Comparison of ENCODE assay signal across 1 cellular context in genomic region chr22:37658133-37659065, GRCh38.
TF ChIP-seq lines count a peak whose summit lies in the region.

TSS of gene PDXP (plus strand) at chr22:37658723. CDS start at chr22:37658783, 60 bp downstream.

TF ChIP-seq in HCT116, 20 proteins besides CTCF, POLR2A, EP300 and RAD21 (continued from another document):
- TF ChIP-seq TCF7L2 (IDR thresholded peaks at IDR 0.05; ENCODE audit: borderline replicate concordance, extremely low read depth, insufficient read depth, insufficient read length): peak; percentile 10
- TF ChIP-seq CBX3 (IDR thresholded peaks at IDR 0.05; ENCODE audit: low read depth): no peak
- no peak for TF ChIP-seq EGR1 (IDR thresholded peaks at IDR 0.05; ENCODE audit: low read depth)
- TF ChIP-seq SIN3A (IDR thresholded peaks at IDR 0.05; ENCODE audit: low read depth): peak; percentile 67; the same call in 1 of the 2 replicates
- TF ChIP-seq SRF (IDR thresholded peaks at IDR 0.05; ENCODE audit: low read depth): no peak
- TF ChIP-seq ZNF274 (IDR thresholded peaks at IDR 0.05; ENCODE audit: low read depth, low read length): no peak
- TF ChIP-seq JUND (IDR thresholded peaks at IDR 0.05): no peak
- no peak for TF ChIP-seq ATF3 (IDR thresholded peaks at IDR 0.05)
- peak; percentile 79; the same call in 1 of the 2 replicates for TF ChIP-seq ZFX (IDR thresholded peaks at IDR 0.05)
TF ChIP-seq in HCT116: peak in this region for 6.
